17 cellular contexts compared by ENCODE assay signal in the genomic region with DNA sequence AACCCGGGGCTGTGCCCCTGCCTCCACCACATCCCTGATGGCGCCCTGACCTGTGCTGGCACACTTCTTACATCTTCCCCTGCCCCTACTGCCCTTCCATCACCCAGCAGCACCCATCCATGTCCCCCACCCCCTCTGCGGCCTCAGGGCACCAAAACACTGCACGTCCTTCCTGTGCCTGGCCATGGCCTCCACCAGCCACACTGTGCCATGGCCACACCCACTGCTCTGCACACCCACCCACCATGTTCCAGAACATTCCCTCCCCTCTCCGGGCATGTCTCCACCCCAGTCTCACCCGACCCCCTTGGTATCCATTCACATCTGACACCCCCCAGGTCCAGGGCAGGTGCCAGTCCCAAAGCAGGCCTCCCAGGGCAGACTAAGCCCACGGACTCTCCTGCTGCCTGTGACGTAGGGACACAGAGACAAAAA.
"Had no signal": no experiment of that assay in that cellular context is flagged by ENCODE, and none has a peak within 500 bp of the region (broad histone marks: within the 10 kb centered on the region; RNA-seq: fewer than 3 reads in every experiment).

No MANE protein-coding gene starts in this region.

- DNase-seq: activated CD4-positive, alpha-beta memory T cell treated with anti-CD3 and anti-CD28 coated beads for 36 hours; activated naive CD4-positive, alpha-beta T cell treated with anti-CD3 and anti-CD28 coated beads, Interleukin-2, amount 10 ng/mL, durations not matched to agents 7 days and 5 days; activated naive CD8-positive, alpha-beta T cell treated with anti-CD3 and anti-CD28 coated beads, Interleukin-2, amount 50 U/mL, for 24 hours; activated T-cell treated with anti-CD3 and anti-CD28 coated beads, Interleukin-2, amount 50 U/mL, for 24 hours; anterior cingulate cortex; brain microvascular endothelial cell; immature natural killer cell; mammary epithelial cell; midbrain; nucleus accumbens; retina; stimulated activated CD4-positive, alpha-beta T cell treated with anti-CD3 and anti-CD28 coated beads, Interleukin-12 subunit alpha, Interleukin-12 subunit beta, amount 100 ng/mL, for 4 hours; stomach; testis had no signal

- H3K27ac ChIP-seq: brain microvascular endothelial cell, coronary artery, gastrocnemius medialis, stomach, testis, upper lobe of left lung had no signal

- H3K9me3 ChIP-seq: testis had no signal

- H3K27me3 ChIP-seq: brain microvascular endothelial cell, gastrocnemius medialis, stomach, testis, upper lobe of left lung had no signal

- H3K4me3 ChIP-seq: coronary artery, gastrocnemius medialis, stomach, testis, upper lobe of left lung had no signal

- H3K36me3 ChIP-seq: brain microvascular endothelial cell had no signal

- H3K4me1 ChIP-seq: gastrocnemius medialis, stomach, testis, upper lobe of left lung had no signal
